Comparison of ENCODE assay signal across 19 cellular contexts in the genomic region with DNA sequence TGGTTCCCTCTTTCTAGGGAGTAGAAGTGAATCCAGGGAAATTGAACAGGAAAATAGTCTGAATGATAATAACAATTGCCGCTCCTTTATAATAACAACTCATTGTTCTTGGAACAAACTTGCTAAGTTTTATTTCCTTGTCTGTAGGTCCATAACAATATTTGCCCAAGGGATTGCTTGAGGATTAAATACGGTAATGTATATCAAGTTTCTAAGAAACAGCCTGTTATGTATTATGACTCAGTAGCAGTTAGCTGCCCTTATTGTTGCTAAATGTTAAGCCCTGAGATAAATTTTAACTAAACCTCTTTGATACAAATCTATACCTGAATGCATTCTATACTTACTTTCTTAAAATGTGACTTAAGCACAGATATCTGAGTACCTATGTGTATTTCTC.
A peak's percentile ranks its signal among the peaks of the same experiment; 100 is the strongest.
DNase-seq lines count a peak whose midpoint lies in the region; ATAC-seq and TF ChIP-seq lines count a peak whose summit lies in the region.
"Had no signal": no experiment of that assay in that cellular context is flagged by ENCODE, and none has a peak within 500 bp of the region (broad histone marks: within the 10 kb centered on the region; RNA-seq: fewer than 3 reads in every experiment).

No MANE protein-coding gene starts in this region.

- H3K27me3 Mint-ChIP-seq in Calu3 (ENCODE audit: unreplicated experiment): no peaks in the 10 kb centered on the region

- no peak overlapping the region for H2AFZ ChIP-seq in PC-3 (ENCODE audit: low read length)

- no peaks in the 10 kb centered on the region for H3K9me3 ChIP-seq in PC-3 (ENCODE audit: low read length)
- H3K9me3 ChIP-seq: MG63 had no signal

- H3K4me3 Mint-ChIP-seq in Calu3 (ENCODE audit: low read depth, unreplicated experiment): no peak overlapping the region

- TF ChIP-seq CTCF in Calu3 (IDR thresholded peaks at IDR 0.05; ENCODE audit: unreplicated experiment): no peak
- no peak for TF ChIP-seq CTCF in PC-3 (conservative IDR thresholded peaks at IDR 0.05; ENCODE audit: low read depth, low read length)
- no peak for TF ChIP-seq CTCF in retinal pigment epithelial cell (conservative IDR thresholded peaks at IDR 0.05; ENCODE audit: low read depth, low read length)
- TF ChIP-seq CTCF in foreskin keratinocyte (conservative IDR thresholded peaks at IDR 0.05): no peak

- BruUV-seq in Calu3 (replicated peaks; lab: Mats Ljungman, UMichigan) (no TSS peak), PC-3 (replicated peaks; lab: Mats Ljungman, UMichigan) (no TSS peak)

- no peaks in the 10 kb centered on the region for H3K36me3 Mint-ChIP-seq in Calu3 (ENCODE audit: insufficient read depth, unreplicated experiment)

- peaks cover 40% of the 10 kb centered on the region for H3K4me1 Mint-ChIP-seq in Calu3 (ENCODE audit: low read depth, unreplicated experiment)

- H3K27ac ChIP-seq in PC-3 (ENCODE audit: low read length): peak overlapping the region; percentile 67
- H3K27ac ChIP-seq in foreskin keratinocyte: no peak overlapping the region
- H3K27ac ChIP-seq: RWPE1 had no signal

- no peaks in the 10 kb centered on the region for H3K36me3 ChIP-seq in PC-3 (ENCODE audit: low read depth, low read length)
- H3K36me3 ChIP-seq: MG63 had no signal

- CTCF ChIA-PET in Calu3 (lab: Charles Lee): interaction anchor here (0.8 to 2.1 kb wide), 3 partner anchors 45 to 69 kb away, joined by 4 to 10 read pairs (median 4); no protein-coding TSS in a partner anchor
- CTCF ChIA-PET in PC-3 (lab: Charles Lee): no interaction called here

- H3K9ac ChIP-seq in PC-3 (ENCODE audit: low read length): no peak overlapping the region

- H3K9me3 Mint-ChIP-seq in Calu3 (ENCODE audit: low read depth, unreplicated experiment): peaks cover 3% of the 10 kb centered on the region

- H4K20me1 ChIP-seq in PC-3 (ENCODE audit: low read length): no peaks in the 10 kb centered on the region

- DNase-seq in Calu3 (no peak), PC-3 (peak; percentile 28), retinal pigment epithelial cell (ENCODE audit: low read depth) (peak; percentile 5), NCI-H1417 treated with DMSO at 0.1 percent for 48 hours (lab: John Stamatoyannopoulos, UW) (no peak), foreskin keratinocyte (no peak)
- DNase-seq: DMS79 treated with DMSO at 0.1 percent for 48 hours, GF-D8, HCEC 1CT, KBM-7, MG63, NCI-H1105 treated with DMSO at 0.1 percent for 48 hours, NCI-H2029, NCI-H2227 treated with DMSO at 0.1 percent for 48 hours, NCI-H69, SHP77 had no signal

- H3K27me3 ChIP-seq in PC-3 (ENCODE audit: low read length) (no peaks in the 10 kb centered on the region), foreskin keratinocyte (no peaks in the 10 kb centered on the region)
- H3K27me3 ChIP-seq: MG63 had no signal

- H3K4me3 ChIP-seq in PC-3 (ENCODE audit: low read length) (no peak overlapping the region), retinal pigment epithelial cell (ENCODE audit: low read length) (no peak overlapping the region)
- H3K4me3 ChIP-seq: MG63 had no signal

- peak overlapping the region; percentile 82 for H3K27ac Mint-ChIP-seq in Calu3 (ENCODE audit: unreplicated experiment)

- H3K4me1 ChIP-seq in PC-3 (ENCODE audit: insufficient read depth, low read length) (peaks cover 14% of the 10 kb centered on the region; the same call in 1 of the 2 replicates), foreskin keratinocyte (no peaks in the 10 kb centered on the region)

- H3K4me2 ChIP-seq in PC-3 (ENCODE audit: low read length): peak overlapping the region; percentile 17; the same call in 1 of the 2 replicates

- no peaks in the 10 kb centered on the region for H3K9me2 ChIP-seq in PC-3 (replicated peaks; ENCODE audit: low read length)

- H3K79me2 ChIP-seq in PC-3 (ENCODE audit: low read length): no peaks in the 10 kb centered on the region

- no peaks in the 10 kb centered on the region for H3F3A ChIP-seq in PC-3 (ENCODE audit: low read length, unreplicated experiment)

- intact Hi-C loops in Calu3 (cut with micrococcal nuclease; ENCODE audit: unreplicated experiment): loop anchor here (5.0 kb wide), 2 partner anchors 33 to 77 kb away; no protein-coding TSS in a partner anchor
- intact Hi-C loops in PC-3 (cut with micrococcal nuclease): loop anchor here (2.0 kb wide), 1 partner anchor 185 kb away; no protein-coding TSS in a partner anchor

- POLR2A ChIA-PET in PC-3 (lab: Charles Lee; ENCODE audit: unreplicated experiment): no interaction called here

- ATAC-seq in PC-3 (no peak), esophagus mucosa (peak; percentile 84), GM21423 (IDR thresholded peaks at IDR 0.05; ENCODE audit: unreplicated experiment) (no peak), foreskin keratinocyte (no peak)
- ATAC-seq: Panc1 had no signal

Comparison
In these comparisons a context has a peak if more than half of its experiments do, and no peak if none do; other contexts are left out.
1. DNase-seq: peak in PC-3 (single experiment) and retinal pigment epithelial cell (single experiment); none in Calu3 (single experiment), NCI-H1417 treated with DMSO at 0.1 percent for 48 hours (single experiment) and foreskin keratinocyte (0 of 2).